ENCODE assay signal across 2 cellular contexts in genomic region chr22:20253161-20253560, GRCh38.
TF ChIP-seq lines count a peak whose summit lies in the region.

No MANE protein-coding gene starts in this region.

TF ChIP-seq in HepG2, 621 proteins besides CTCF, POLR2A, EP300 and RAD21:
- TF ChIP-seq NFKBIZ (CRISPR knock-in tag; IDR thresholded peaks at IDR 0.05) = no peak
- TF ChIP-seq, protein P1, sequence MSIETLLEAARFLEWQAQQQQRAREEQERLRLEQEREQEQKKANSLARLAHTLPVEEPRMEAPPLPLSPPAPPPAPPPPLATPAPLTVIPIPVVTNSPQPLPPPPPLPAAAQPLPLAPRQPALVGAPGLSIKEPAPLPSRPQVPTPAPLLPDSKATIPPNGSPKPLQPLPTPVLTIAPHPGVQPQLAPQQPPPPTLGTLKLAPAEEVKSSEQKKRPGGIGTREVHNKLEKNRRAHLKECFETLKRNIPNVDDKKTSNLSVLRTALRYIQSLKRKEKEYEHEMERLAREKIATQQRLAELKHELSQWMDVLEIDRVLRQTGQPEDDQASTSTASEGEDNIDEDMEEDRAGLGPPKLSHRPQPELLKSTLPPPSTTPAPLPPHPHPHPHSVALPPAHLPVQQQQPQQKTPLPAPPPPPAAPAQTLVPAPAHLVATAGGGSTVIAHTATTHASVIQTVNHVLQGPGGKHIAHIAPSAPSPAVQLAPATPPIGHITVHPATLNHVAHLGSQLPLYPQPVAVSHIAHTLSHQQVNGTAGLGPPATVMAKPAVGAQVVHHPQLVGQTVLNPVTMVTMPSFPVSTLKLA (IDR thresholded peaks at IDR 0.05) = peak; percentile 99

TF ChIP-seq in K562, 482 proteins besides CTCF, POLR2A, EP300 and RAD21 (continues in another document):
- TF ChIP-seq, protein P2, sequence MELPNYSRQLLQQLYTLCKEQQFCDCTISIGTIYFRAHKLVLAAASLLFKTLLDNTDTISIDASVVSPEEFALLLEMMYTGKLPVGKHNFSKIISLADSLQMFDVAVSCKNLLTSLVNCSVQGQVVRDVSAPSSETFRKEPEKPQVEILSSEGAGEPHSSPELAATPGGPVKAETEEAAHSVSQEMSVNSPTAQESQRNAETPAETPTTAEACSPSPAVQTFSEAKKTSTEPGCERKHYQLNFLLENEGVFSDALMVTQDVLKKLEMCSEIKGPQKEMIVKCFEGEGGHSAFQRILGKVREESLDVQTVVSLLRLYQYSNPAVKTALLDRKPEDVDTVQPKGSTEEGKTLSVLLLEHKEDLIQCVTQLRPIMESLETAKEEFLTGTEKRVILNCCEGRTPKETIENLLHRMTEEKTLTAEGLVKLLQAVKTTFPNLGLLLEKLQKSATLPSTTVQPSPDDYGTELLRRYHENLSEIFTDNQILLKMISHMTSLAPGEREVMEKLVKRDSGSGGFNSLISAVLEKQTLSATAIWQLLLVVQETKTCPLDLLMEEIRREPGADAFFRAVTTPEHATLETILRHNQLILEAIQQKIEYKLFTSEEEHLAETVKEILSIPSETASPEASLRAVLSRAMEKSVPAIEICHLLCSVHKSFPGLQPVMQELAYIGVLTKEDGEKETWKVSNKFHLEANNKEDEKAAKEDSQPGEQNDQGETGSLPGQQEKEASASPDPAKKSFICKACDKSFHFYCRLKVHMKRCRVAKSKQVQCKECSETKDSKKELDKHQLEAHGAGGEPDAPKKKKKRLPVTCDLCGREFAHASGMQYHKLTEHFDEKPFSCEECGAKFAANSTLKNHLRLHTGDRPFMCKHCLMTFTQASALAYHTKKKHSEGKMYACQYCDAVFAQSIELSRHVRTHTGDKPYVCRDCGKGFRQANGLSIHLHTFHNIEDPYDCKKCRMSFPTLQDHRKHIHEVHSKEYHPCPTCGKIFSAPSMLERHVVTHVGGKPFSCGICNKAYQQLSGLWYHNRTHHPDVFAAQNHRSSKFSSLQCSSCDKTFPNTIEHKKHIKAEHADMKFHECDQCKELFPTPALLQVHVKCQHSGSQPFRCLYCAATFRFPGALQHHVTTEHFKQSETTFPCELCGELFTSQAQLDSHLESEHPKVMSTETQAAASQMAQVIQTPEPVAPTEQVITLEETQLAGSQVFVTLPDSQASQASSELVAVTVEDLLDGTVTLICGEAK (IDR thresholded peaks at IDR 0.05) = no peak
- TF ChIP-seq, protein P2 (CRISPR knock-in tag; IDR thresholded peaks at IDR 0.05) = peak; percentile 14; the same call in 1 of the 2 replicates
- TF ChIP-seq UBTF (IDR thresholded peaks at IDR 0.05; ENCODE audit: borderline replicate concordance in 1 of 2, low read depth in 2 of 2, low read length in 2 of 2) (0 out of 4 replicates have a peak, but pooled peaks of 1 of the 2 experiments have one; percentile 20), XRCC5 (IDR thresholded peaks at IDR 0.05; ENCODE audit: low read depth, low read length) (no peak), U2AF2 (optimal IDR thresholded peaks at IDR 0.05; ENCODE audit: low read depth, low read length) (no peak), FOXM1 (IDR thresholded peaks at IDR 0.05; ENCODE audit: low read depth) (no peak), FOXM1 (CRISPR knock-in tag; IDR thresholded peaks at IDR 0.05; ENCODE audit: low read depth) (0 out of 2 replicates have a peak, but pooled peaks have one; percentile 33), CBFB (CRISPR knock-in tag; IDR thresholded peaks at IDR 0.05) (0 out of 2 replicates have a peak, but pooled peaks have one; percentile 45), RBM39 (optimal IDR thresholded peaks at IDR 0.05; ENCODE audit: low read depth, low read length) (peak; percentile 53), MBD2 (IDR thresholded peaks at IDR 0.05; ENCODE audit: borderline replicate concordance, low read depth) (no peak), POLR2H (tag; IDR thresholded peaks at IDR 0.05; ENCODE audit: low read depth) (no peak), ETV6 (IDR thresholded peaks at IDR 0.05; ENCODE audit: borderline replicate concordance in 1 of 2, low read depth in 2 of 2, low read length in 1 of 2) (no peak), ETV6 (CRISPR knock-in tag; IDR thresholded peaks at IDR 0.05; ENCODE audit: borderline replicate concordance) (no peak), NRF1 (conservative IDR thresholded peaks at IDR 0.05 in 1 of 2, IDR thresholded peaks at IDR 0.05 in 1 of 2) (no peak), POLR2AphosphoS2 (IDR thresholded peaks at IDR 0.05; ENCODE audit: low read length) (no peak)
- TF ChIP-seq, protein P3, sequence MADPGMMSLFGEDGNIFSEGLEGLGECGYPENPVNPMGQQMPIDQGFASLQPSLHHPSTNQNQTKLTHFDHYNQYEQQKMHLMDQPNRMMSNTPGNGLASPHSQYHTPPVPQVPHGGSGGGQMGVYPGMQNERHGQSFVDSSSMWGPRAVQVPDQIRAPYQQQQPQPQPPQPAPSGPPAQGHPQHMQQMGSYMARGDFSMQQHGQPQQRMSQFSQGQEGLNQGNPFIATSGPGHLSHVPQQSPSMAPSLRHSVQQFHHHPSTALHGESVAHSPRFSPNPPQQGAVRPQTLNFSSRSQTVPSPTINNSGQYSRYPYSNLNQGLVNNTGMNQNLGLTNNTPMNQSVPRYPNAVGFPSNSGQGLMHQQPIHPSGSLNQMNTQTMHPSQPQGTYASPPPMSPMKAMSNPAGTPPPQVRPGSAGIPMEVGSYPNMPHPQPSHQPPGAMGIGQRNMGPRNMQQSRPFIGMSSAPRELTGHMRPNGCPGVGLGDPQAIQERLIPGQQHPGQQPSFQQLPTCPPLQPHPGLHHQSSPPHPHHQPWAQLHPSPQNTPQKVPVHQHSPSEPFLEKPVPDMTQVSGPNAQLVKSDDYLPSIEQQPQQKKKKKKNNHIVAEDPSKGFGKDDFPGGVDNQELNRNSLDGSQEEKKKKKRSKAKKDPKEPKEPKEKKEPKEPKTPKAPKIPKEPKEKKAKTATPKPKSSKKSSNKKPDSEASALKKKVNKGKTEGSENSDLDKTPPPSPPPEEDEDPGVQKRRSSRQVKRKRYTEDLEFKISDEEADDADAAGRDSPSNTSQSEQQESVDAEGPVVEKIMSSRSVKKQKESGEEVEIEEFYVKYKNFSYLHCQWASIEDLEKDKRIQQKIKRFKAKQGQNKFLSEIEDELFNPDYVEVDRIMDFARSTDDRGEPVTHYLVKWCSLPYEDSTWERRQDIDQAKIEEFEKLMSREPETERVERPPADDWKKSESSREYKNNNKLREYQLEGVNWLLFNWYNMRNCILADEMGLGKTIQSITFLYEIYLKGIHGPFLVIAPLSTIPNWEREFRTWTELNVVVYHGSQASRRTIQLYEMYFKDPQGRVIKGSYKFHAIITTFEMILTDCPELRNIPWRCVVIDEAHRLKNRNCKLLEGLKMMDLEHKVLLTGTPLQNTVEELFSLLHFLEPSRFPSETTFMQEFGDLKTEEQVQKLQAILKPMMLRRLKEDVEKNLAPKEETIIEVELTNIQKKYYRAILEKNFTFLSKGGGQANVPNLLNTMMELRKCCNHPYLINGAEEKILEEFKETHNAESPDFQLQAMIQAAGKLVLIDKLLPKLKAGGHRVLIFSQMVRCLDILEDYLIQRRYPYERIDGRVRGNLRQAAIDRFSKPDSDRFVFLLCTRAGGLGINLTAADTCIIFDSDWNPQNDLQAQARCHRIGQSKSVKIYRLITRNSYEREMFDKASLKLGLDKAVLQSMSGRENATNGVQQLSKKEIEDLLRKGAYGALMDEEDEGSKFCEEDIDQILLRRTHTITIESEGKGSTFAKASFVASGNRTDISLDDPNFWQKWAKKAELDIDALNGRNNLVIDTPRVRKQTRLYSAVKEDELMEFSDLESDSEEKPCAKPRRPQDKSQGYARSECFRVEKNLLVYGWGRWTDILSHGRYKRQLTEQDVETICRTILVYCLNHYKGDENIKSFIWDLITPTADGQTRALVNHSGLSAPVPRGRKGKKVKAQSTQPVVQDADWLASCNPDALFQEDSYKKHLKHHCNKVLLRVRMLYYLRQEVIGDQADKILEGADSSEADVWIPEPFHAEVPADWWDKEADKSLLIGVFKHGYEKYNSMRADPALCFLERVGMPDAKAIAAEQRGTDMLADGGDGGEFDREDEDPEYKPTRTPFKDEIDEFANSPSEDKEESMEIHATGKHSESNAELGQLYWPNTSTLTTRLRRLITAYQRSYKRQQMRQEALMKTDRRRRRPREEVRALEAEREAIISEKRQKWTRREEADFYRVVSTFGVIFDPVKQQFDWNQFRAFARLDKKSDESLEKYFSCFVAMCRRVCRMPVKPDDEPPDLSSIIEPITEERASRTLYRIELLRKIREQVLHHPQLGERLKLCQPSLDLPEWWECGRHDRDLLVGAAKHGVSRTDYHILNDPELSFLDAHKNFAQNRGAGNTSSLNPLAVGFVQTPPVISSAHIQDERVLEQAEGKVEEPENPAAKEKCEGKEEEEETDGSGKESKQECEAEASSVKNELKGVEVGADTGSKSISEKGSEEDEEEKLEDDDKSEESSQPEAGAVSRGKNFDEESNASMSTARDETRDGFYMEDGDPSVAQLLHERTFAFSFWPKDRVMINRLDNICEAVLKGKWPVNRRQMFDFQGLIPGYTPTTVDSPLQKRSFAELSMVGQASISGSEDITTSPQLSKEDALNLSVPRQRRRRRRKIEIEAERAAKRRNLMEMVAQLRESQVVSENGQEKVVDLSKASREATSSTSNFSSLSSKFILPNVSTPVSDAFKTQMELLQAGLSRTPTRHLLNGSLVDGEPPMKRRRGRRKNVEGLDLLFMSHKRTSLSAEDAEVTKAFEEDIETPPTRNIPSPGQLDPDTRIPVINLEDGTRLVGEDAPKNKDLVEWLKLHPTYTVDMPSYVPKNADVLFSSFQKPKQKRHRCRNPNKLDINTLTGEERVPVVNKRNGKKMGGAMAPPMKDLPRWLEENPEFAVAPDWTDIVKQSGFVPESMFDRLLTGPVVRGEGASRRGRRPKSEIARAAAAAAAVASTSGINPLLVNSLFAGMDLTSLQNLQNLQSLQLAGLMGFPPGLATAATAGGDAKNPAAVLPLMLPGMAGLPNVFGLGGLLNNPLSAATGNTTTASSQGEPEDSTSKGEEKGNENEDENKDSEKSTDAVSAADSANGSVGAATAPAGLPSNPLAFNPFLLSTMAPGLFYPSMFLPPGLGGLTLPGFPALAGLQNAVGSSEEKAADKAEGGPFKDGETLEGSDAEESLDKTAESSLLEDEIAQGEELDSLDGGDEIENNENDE (IDR thresholded peaks at IDR 0.05; ENCODE audit: low read depth, low read length) = no peak
- TF ChIP-seq, protein P4, sequence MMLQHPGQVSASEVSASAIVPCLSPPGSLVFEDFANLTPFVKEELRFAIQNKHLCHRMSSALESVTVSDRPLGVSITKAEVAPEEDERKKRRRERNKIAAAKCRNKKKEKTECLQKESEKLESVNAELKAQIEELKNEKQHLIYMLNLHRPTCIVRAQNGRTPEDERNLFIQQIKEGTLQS (IDR thresholded peaks at IDR 0.05) = no peak
- TF ChIP-seq, protein P4 (CRISPR knock-in tag; conservative IDR thresholded peaks at IDR 0.05) = no peak
